ENCODE assay signal across 22 cellular contexts in the genomic region with DNA sequence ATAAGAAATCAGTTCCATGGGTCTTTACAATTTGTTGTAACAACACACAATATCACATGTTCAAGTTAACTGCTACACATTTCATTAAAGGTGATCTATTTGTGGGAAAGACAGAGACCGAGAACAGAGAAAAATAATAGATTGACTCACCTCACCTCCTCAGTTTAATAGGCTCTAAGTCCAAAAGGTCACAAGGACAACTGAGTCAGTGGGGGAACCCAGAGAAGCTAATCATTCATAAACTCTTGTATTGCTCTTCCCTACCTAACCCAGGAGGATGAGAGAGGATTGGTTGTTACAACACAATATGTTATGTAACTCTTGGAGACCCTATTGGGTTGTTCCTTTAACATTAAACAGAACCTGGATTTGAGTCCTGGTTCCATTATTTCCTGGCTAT.
"Had no signal": no experiment of that assay in that cellular context is flagged by ENCODE, and none has a peak within 500 bp of the region (broad histone marks: within the 10 kb centered on the region; RNA-seq: fewer than 3 reads in every experiment).

No MANE protein-coding gene starts in this region.

- H3K36me3 ChIP-seq: SJCRH30 had no signal

- H3K36me3 Mint-ChIP-seq: activated CD8-positive, alpha-beta memory T cell treated with anti-CD3 and anti-CD28 coated beads, Interleukin-2, amount 10 ng/mL, durations not matched to agents 7 days and 5 days; activated naive CD4-positive, alpha-beta T cell treated with anti-CD3 and anti-CD28 coated beads, Interleukin-2, amount 50 U/mL, for 72 hours had no signal

- H3K9me3 Mint-ChIP-seq: activated naive CD4-positive, alpha-beta T cell treated with anti-CD3 and anti-CD28 coated beads, Interleukin-2, amount 50 U/mL, for 72 hours; activated T-cell treated with anti-CD3 and anti-CD28 coated beads, Interleukin-2, amount 50 U/mL, for 24 hours; activated T-helper 1 cell treated with anti-CD3 and anti-CD28 coated beads, Interleukin-12 subunit alpha, Interleukin-12 subunit beta, Interleukin-2, Interleukin-4 antibody, amounts not matched to agents 30 ng/mL and 10 ng/mL and 1 ng/mL, durations not matched to agents 14 hours and 24 hours and 36 hours had no signal

- H3K27ac Mint-ChIP-seq: activated CD8-positive, alpha-beta memory T cell treated with anti-CD3 and anti-CD28 coated beads, Interleukin-2, amount 10 ng/mL, durations not matched to agents 7 days and 5 days; activated naive CD4-positive, alpha-beta T cell treated with anti-CD3 and anti-CD28 coated beads, Interleukin-2, amount 50 U/mL, for 72 hours; activated T-cell treated with anti-CD3 and anti-CD28 coated beads, Interleukin-2, amount 50 U/mL, for 24 hours; activated T-helper 1 cell treated with anti-CD3 and anti-CD28 coated beads, Interleukin-12 subunit alpha, Interleukin-12 subunit beta, Interleukin-2, Interleukin-4 antibody, amounts not matched to agents 30 ng/mL and 10 ng/mL and 1 ng/mL, durations not matched to agents 14 hours and 24 hours and 36 hours had no signal

- H3K27me3 ChIP-seq: SJCRH30 had no signal

- ATAC-seq: activated CD8-positive, alpha-beta memory T cell treated with anti-CD3 and anti-CD28 coated beads, Interleukin-2, amount 10 ng/mL, durations not matched to agents 7 days and 5 days had no signal

- H3K9me3 ChIP-seq: SJCRH30, SK-N-SH had no signal

- H3K4me1 ChIP-seq: SJCRH30 had no signal

- H3K4me3 ChIP-seq: SJCRH30 had no signal

- H3K4me1 Mint-ChIP-seq: activated CD8-positive, alpha-beta memory T cell treated with anti-CD3 and anti-CD28 coated beads, Interleukin-2, amount 10 ng/mL, durations not matched to agents 7 days and 5 days had no signal

- DNase-seq: activated CD4-positive, alpha-beta T cell treated with anti-CD3 and anti-CD28 coated beads for 4 hours; activated CD8-positive, alpha-beta memory T cell treated with anti-CD3 and anti-CD28 coated beads, Interleukin-2, amount 10 ng/mL, durations not matched to agents 7 days and 5 days; activated effector memory CD4-positive, alpha-beta T cell treated with anti-CD3 and anti-CD28 coated beads, Interleukin-2, amount 50 U/mL, for 16 hours; activated naive CD4-positive, alpha-beta T cell treated with Interleukin-2 at 50 U/mL for 16 hours; activated T-cell treated with anti-CD3 and anti-CD28 coated beads, Interleukin-2, amount 50 U/mL, for 24 hours; Kasumi-1; KBM-7; NCI-H1092 treated with DMSO at 0.1 percent for 48 hours; NCI-H1417 treated with DMSO at 0.1 percent for 48 hours; NCI-H1694; NCI-H2029 treated with DMSO at 0.1 percent for 48 hours; NCI-H345; NCI-H510A; NCI-H526 treated with DMSO at 0.1 percent for 48 hours; NCI-H82; Right ventricle myocardium superior; RPMI8226; SJCRH30; SK-N-SH; SW 1271 had no signal

- H3K4me3 Mint-ChIP-seq: activated CD8-positive, alpha-beta memory T cell treated with anti-CD3 and anti-CD28 coated beads, Interleukin-2, amount 10 ng/mL, durations not matched to agents 7 days and 5 days; activated T-cell treated with anti-CD3 and anti-CD28 coated beads, Interleukin-2, amount 50 U/mL, for 24 hours; activated T-helper 1 cell treated with anti-CD3 and anti-CD28 coated beads, Interleukin-12 subunit alpha, Interleukin-12 subunit beta, Interleukin-2, Interleukin-4 antibody, amounts not matched to agents 30 ng/mL and 10 ng/mL and 1 ng/mL, durations not matched to agents 14 hours and 24 hours and 36 hours had no signal

- H3K27ac ChIP-seq: SJCRH30 had no signal
